In genomic region chr10:83179371-83179770, GRCh38 we compare ENCODE assay signal across 8 cellular contexts.
"Had no signal": no experiment of that assay in that cellular context is flagged by ENCODE, and none has a peak within 500 bp of the region (broad histone marks: within the 10 kb centered on the region; RNA-seq: fewer than 3 reads in every experiment).

No MANE protein-coding gene starts in this region.

- H3K4me3 ChIP-seq: GM12878 had no signal

- FAIRE-seq: G401.6, GM12878, GM12891, GM12892, GM18507, GM19239 had no signal

- DNase-seq: GDM1, GF-D8 had no signal
